ENCODE assay signal across 7 cellular contexts in the genomic region with DNA sequence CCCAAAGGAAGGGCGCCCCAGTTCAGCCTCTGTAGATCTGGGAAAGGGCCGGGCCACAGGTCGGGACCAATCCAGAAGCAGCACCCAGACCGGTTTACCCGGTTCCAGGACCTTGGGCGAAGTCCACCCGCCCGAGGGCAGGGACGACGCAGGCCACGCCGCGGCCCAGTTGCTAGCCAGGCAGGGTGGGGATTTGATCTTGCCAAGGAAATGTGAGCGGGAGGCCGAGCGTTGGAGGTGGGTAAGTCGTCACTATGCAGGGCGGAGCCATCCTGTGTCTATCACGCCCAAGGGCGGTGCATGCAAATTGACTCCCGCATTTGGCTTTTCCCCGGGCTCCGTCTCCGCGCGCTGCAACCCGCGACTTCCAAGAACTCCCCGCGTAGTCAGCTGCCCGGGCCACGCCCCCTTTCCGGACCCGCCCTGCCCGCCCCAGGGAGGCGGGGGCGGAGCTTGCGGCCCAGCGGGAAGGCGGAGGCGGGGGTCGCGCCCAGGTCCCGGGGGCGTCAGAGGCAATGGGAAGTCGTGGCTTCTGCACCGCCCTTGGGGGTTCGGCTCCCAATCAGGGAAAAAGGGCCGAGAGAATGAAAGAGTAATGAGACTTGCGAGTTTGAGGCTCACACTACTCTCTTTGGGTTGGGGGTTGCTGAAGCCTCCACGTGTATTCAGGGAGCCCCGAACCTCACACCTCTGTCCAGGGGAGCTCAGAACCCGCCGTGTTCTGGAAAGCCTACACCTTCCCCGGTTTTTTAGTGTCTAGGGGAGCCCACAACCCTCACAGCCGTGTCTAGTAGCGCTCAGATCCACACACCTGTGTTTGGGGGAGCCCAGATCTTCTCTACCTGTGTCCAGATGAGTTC. TPM values are rescaled to one million over a fixed set of nuclear protein-coding genes. Genes with fewer than 3 reads are reported as not detected.
A peak's percentile ranks its signal among the peaks of the same experiment; 100 is the strongest.
DNase-seq lines count a peak whose midpoint lies in the region; ATAC-seq and TF ChIP-seq lines count a peak whose summit lies in the region.

No MANE protein-coding gene starts in this region.

- H3K4me1 ChIP-seq in HUES6 (ENCODE audit: control insufficient read depth, insufficient read depth, low read length) (peaks cover 36% of the 10 kb centered on the region), OCI-LY3 (ENCODE audit: low read length) (peaks cover 45% of the 10 kb centered on the region), mucosa of descending colon (ENCODE audit: low read depth) (peaks cover 45% of the 10 kb centered on the region)

- no peak for TF ChIP-seq CTCF in OCI-LY3 (IDR thresholded peaks at IDR 0.05; ENCODE audit: low read depth, low read length)
- no peak for TF ChIP-seq CTCF in epithelial cell of esophagus (IDR thresholded peaks at IDR 0.05; ENCODE audit: insufficient read depth, low read depth, low read length, missing control alignments)
- TF ChIP-seq CTCF in mucosa of descending colon (IDR thresholded peaks at IDR 0.05) = no peak

- H3K27me3 ChIP-seq in HUES6 (ENCODE audit: control insufficient read depth, insufficient read depth, low read length) (no peaks in the 10 kb centered on the region), OCI-LY3 (ENCODE audit: low read depth, low read length) (peaks cover 11% of the 10 kb centered on the region; the same call in 1 of the 2 replicates)

- ATAC-seq in GM18502 (IDR thresholded peaks at IDR 0.05; ENCODE audit: poor library complexity, unreplicated experiment) (peak; percentile 48), mucosa of descending colon (peak; percentile 73)

- no peaks in the 10 kb centered on the region for H3K79me2 ChIP-seq in OCI-LY3 (ENCODE audit: low read length)

- H3K9me3 ChIP-seq in HUES6 (ENCODE audit: control insufficient read depth, insufficient read depth, low read depth, low read length) (no peaks in the 10 kb centered on the region), OCI-LY3 (ENCODE audit: insufficient read depth, low read length) (no peaks in the 10 kb centered on the region), mucosa of descending colon (no peaks in the 10 kb centered on the region)

- peak overlapping the region; percentile 73 for H2AFZ ChIP-seq in OCI-LY3 (ENCODE audit: low read depth, low read length)

- H3K27ac ChIP-seq in HUES6 (ENCODE audit: low read depth, low read length) = peak overlapping the region; percentile 96
- H3K27ac ChIP-seq in OCI-LY3 (ENCODE audit: low read length) = no peak overlapping the region

- intact Hi-C loops in mucosa of descending colon (cut with DNase I, micrococcal nuclease) = no loop called here

- no peaks in the 10 kb centered on the region for H3K36me3 ChIP-seq in HUES6 (ENCODE audit: control insufficient read depth, insufficient read depth, low read length)
- no peaks in the 10 kb centered on the region for H3K36me3 ChIP-seq in OCI-LY3 (replicated peaks; ENCODE audit: low read depth, low read length)
- no peaks in the 10 kb centered on the region for H3K36me3 ChIP-seq in mucosa of descending colon (ENCODE audit: low read depth)

- H3K4me3 ChIP-seq in HUES6 (ENCODE audit: low read depth, low read length) (peak overlapping the region; percentile 65), OCI-LY3 (ENCODE audit: low read length) (peak overlapping the region; percentile 78), epithelial cell of esophagus (ENCODE audit: low read length) (peak overlapping the region; percentile 30), mucosa of descending colon (peak overlapping the region; percentile 16)

- H3K9ac ChIP-seq in HUES6 (ENCODE audit: low read length) (peak overlapping the region; percentile 98), OCI-LY3 (ENCODE audit: low read length) (peak overlapping the region; percentile 67)

- peak overlapping the region; percentile 92 for H3K4me2 ChIP-seq in OCI-LY3 (ENCODE audit: low read length)

- DNase-seq in activated T-cell treated with anti-CD3 and anti-CD28 coated beads for 24 hours (ENCODE audit: low read depth) = peak; percentile 85
- peak; percentile 99 for DNase-seq in epithelial cell of esophagus (ENCODE audit: low read depth)
- peak; percentile 98 to 99 (median 99) for DNase-seq in mucosa of descending colon
- DNase-seq in stimulated activated CD8-positive, alpha-beta memory T cell treated with anti-CD3 and anti-CD28 coated beads, Interleukin-2, amount 100 ng/mL, for 48 hours (ENCODE audit: low read depth in 2 of 2) = peak; percentile 87 to 88

- H4K20me1 ChIP-seq in OCI-LY3 (ENCODE audit: insufficient read depth, low read length) = no peaks in the 10 kb centered on the region

RNA-seq across cellular contexts. Expression of gene IER2, which starts 12.8 kb away (rescaled TPM):
- 100 to 1,000 TPM; 101 to 117 (median 112) TPM for total RNA-seq in mucosa of descending colon

RNA-seq across cellular contexts. Expression of gene STX10, which starts 12.8 kb away (rescaled TPM):
- total RNA-seq in mucosa of descending colon = 10 to 100 TPM; 48.2 to 59.7 (median 49.3) TPM

RNA-seq across cellular contexts. Expression of gene NACC1, which starts 44.9 kb away (rescaled TPM):
- total RNA-seq in mucosa of descending colon = 10 to 100 TPM; 42.2 to 58.9 (median 54.1) TPM

RNA-seq across cellular contexts. Expression of gene TRMT1, which starts 46.4 kb away (rescaled TPM):
- total RNA-seq in mucosa of descending colon = 10 to 100 TPM; 26.6 to 37.9 (median 30.0) TPM

Comparison
In these comparisons a context has a peak if more than half of its experiments do, and no peak if none do; other contexts are left out.
1. H3K4me3 ChIP-seq: peak in every context shown above with its lines; median percentile 78 in OCI-LY3; 65 in HUES6; 30 in epithelial cell of esophagus; 16 in mucosa of descending colon.